Comparison of ENCODE assay signal across 10 cellular contexts in the genomic region with DNA sequence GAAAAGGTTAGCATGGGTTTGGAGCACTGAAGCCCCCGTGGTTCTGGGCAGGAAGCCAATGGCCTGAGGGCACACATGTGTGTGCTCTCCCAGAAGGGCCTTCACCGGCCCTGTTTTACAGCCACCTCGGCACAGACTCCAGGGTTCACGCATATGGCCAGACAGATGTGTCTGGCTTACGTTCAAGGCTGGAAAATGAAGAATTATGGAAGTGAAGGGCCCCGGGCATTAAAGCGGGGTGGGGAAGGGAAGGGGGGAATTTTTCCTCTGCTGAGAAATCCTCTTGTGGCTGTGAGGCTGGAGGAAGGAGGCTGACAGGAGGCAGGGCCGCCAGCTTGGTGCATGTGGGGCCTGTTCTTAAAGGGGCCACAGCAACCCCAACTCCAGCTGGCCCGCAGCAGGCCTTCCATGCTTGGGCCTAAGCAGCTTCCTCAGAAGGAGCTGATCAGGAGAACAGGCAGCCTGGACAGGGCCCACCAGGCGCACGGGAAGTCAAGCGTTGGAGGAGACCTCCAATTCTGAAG. TPM values are rescaled to one million over a fixed set of nuclear protein-coding genes. Genes with fewer than 3 reads are reported as not detected.
A peak's percentile ranks its signal among the peaks of the same experiment; 100 is the strongest.
DNase-seq lines count a peak whose midpoint lies in the region; ATAC-seq, FAIRE-seq and TF ChIP-seq lines count a peak whose summit lies in the region.
"Had no signal": no experiment of that assay in that cellular context is flagged by ENCODE, and none has a peak within 500 bp of the region (broad histone marks: within the 10 kb centered on the region; RNA-seq: fewer than 3 reads in every experiment).

No MANE protein-coding gene starts in this region.

- H3K36me3 ChIP-seq in hepatocyte (replicated peaks; ENCODE audit: insufficient read depth, low read depth) (peaks cover 5% of the 10 kb centered on the region), kidney (ENCODE audit: control insufficient read depth in 1 of 2, insufficient read depth in 2 of 2, low read length in 2 of 2) (peaks cover 15 to 18% of the 10 kb centered on the region in 2 donors)

- no peaks in the 10 kb centered on the region for H3K9me2 ChIP-seq in hepatocyte (replicated peaks; ENCODE audit: insufficient read depth)

- 52% methylated on average over 12 of the region's 12 CpGs for WGBS in hepatocyte (ENCODE audit: low lambda C conversion rate, missing lambda C conversion rate)

- H3K9me3 Mint-ChIP-seq in stimulated activated effector memory CD8-positive, alpha-beta T cell treated with anti-CD3 and anti-CD28 coated beads, Interleukin-12 subunit alpha, Interleukin-12 subunit beta, amount 100 ng/mL, for 72 hours: no peaks in the 10 kb centered on the region

- H3K27me3 ChIP-seq in hepatocyte: no peaks in the 10 kb centered on the region

- ATAC-seq in stimulated activated effector memory CD8-positive, alpha-beta T cell treated with anti-CD3 and anti-CD28 coated beads, Interleukin-12 subunit alpha, Interleukin-12 subunit beta, amount 100 ng/mL, for 72 hours: no peak

- intact Hi-C loops in kidney (cut with DNase I): no loop called here

- no peak overlapping the region for H3K4me3 Mint-ChIP-seq in stimulated activated effector memory CD8-positive, alpha-beta T cell treated with anti-CD3 and anti-CD28 coated beads, Interleukin-12 subunit alpha, Interleukin-12 subunit beta, amount 100 ng/mL, for 72 hours
- H3K4me3 Mint-ChIP-seq: naive thymus-derived CD4-positive, alpha-beta T cell had no signal

- peaks cover 22% of the 10 kb centered on the region for H3K4me1 Mint-ChIP-seq in stimulated activated effector memory CD8-positive, alpha-beta T cell treated with anti-CD3 and anti-CD28 coated beads, Interleukin-12 subunit alpha, Interleukin-12 subunit beta, amount 100 ng/mL, for 72 hours

- no peaks in the 10 kb centered on the region for H3K9me3 ChIP-seq in hepatocyte (ENCODE audit: low read depth)
- no peaks in the 10 kb centered on the region for H3K9me3 ChIP-seq in kidney (ENCODE audit: control insufficient read depth in 1 of 2, low read length in 2 of 2)

- H3K4me2 ChIP-seq in hepatocyte: no peak overlapping the region

- H3K27ac Mint-ChIP-seq in stimulated activated effector memory CD8-positive, alpha-beta T cell treated with anti-CD3 and anti-CD28 coated beads, Interleukin-12 subunit alpha, Interleukin-12 subunit beta, amount 100 ng/mL, for 72 hours: peak overlapping the region; percentile 63

- H3K4me3 ChIP-seq in hepatocyte (no peak overlapping the region), kidney (ENCODE audit: low read length in 2 of 2) (no peak overlapping the region)

- FAIRE-seq in HTR-8/SVneo (lab: Jason Lieb, UNC): peak; percentile 13
- FAIRE-seq in kidney (lab: Jason Lieb, UNC): no peak

- peaks cover 78% of the 10 kb centered on the region for H3K36me3 Mint-ChIP-seq in stimulated activated effector memory CD8-positive, alpha-beta T cell treated with anti-CD3 and anti-CD28 coated beads, Interleukin-12 subunit alpha, Interleukin-12 subunit beta, amount 100 ng/mL, for 72 hours

- no peaks in the 10 kb centered on the region for H4K20me1 ChIP-seq in hepatocyte (ENCODE audit: insufficient read depth, poor library complexity, severe bottlenecking)

- no peak overlapping the region for H2AFZ ChIP-seq in hepatocyte

- no peak for TF ChIP-seq CTCF in hepatocyte (IDR thresholded peaks at IDR 0.05; ENCODE audit: poor library complexity)
- TF ChIP-seq CTCF in kidney (IDR thresholded peaks at IDR 0.05; ENCODE audit: borderline replicate concordance, extremely low read depth, insufficient read depth): no peak

- H3K27ac ChIP-seq in hepatocyte (peak overlapping the region; percentile 89), kidney (ENCODE audit: low read depth in 2 of 2, low read length in 2 of 2) (peak overlapping the region in 1 of 2 donors; percentile 43)

- no peaks in the 10 kb centered on the region for H3K79me2 ChIP-seq in hepatocyte

- H3K4me1 ChIP-seq in hepatocyte (ENCODE audit: insufficient read depth) (peaks cover 31% of the 10 kb centered on the region), kidney (ENCODE audit: control insufficient read depth in 1 of 2, insufficient read depth in 1 of 2, low read depth in 1 of 2, low read length in 2 of 2) (peaks cover 0 to 7% of the 10 kb centered on the region in 2 donors)

- H3K9ac ChIP-seq in kidney (ENCODE audit: low read length in 2 of 2): no peak overlapping the region

- no peak for DNase-seq in HTR-8/SVneo (ENCODE audit: insufficient read length, low spot score)
- peak; percentile 62 for DNase-seq in SK-N-DZ (ENCODE audit: low spot score)
- peak; percentile 63 for DNase-seq in hepatocyte (ENCODE audit: low spot score)
- no peak for DNase-seq in stimulated activated effector memory CD8-positive, alpha-beta T cell treated with anti-CD3 and anti-CD28 coated beads, Interleukin-12 subunit alpha, Interleukin-12 subunit beta, amount 100 ng/mL, for 72 hours (ENCODE audit: low spot score in 2 of 2)
- DNase-seq in GF-D8 (lab: John Stamatoyannopoulos, UW): no peak
- no peak for DNase-seq in kidney
- DNase-seq in NCI-H187 (lab: John Stamatoyannopoulos, UW): no peak
- DNase-seq: activated CD4-positive, CD25-positive, alpha-beta regulatory T cell treated with anti-CD3 and anti-CD28 coated beads, Interleukin-2, amount 50 U/mL, for 72 hours; naive thymus-derived CD4-positive, alpha-beta T cell; stimulated activated CD4-positive, alpha-beta T cell treated with anti-CD3 and anti-CD28 coated beads, Interleukin-2, amount 100 ng/mL, for 48 hours had no signal

RNA-seq across cellular contexts. Expression of a gene that starts 21.6 kb away (rescaled TPM):
- 0.89 and 4.4 TPM in 2 replicates for polyA plus RNA-seq in SK-N-DZ (2014; cell fraction: cytosol; rRNA removed)
- 9.0 and 14.7 TPM in 2 replicates for polyA plus RNA-seq in SK-N-DZ (2014; cell fraction: nucleus; rRNA removed)
- total RNA-seq in hepatocyte: 8.8 and 9.4 TPM in 2 replicates
- 8.2 and 10.2 TPM in 2 replicates for polyA plus RNA-seq in hepatocyte
- total RNA-seq in kidney: 13.0 TPM
- 2.7 TPM for polyA plus RNA-seq in kidney (ENCODE audit: insufficient read depth, low read depth, low replicate concordance)

RNA-seq across cellular contexts. Expression of a gene that starts 34.7 kb away (rescaled TPM):
- 40.6 and 46.7 TPM in 2 replicates for polyA plus RNA-seq in SK-N-DZ (2014; cell fraction: cytosol; rRNA removed)
- 28.2 and 44.6 TPM in 2 replicates for polyA plus RNA-seq in SK-N-DZ (2014; cell fraction: nucleus; rRNA removed)
- total RNA-seq in hepatocyte (49.2 and 56.4 TPM in 2 replicates), kidney (22.9 TPM)
- polyA plus RNA-seq in hepatocyte (72.5 and 72.7 TPM in 2 replicates), kidney (ENCODE audit: insufficient read depth, low read depth, low replicate concordance) (63.6 TPM)

RNA-seq across cellular contexts. Expression of a gene that starts 46.6 kb away (rescaled TPM):
- 48.4 and 48.9 TPM in 2 replicates for polyA plus RNA-seq in SK-N-DZ (2014; cell fraction: cytosol; rRNA removed)
- 129 and 146 TPM in 2 replicates for polyA plus RNA-seq in SK-N-DZ (2014; cell fraction: nucleus; rRNA removed)
- total RNA-seq in hepatocyte (26.2 and 27.8 TPM in 2 replicates), kidney (49.4 TPM)
- polyA plus RNA-seq in hepatocyte (45.2 and 49.0 TPM in 2 replicates), kidney (ENCODE audit: insufficient read depth, low read depth, low replicate concordance) (23.3 TPM)

RNA-seq across cellular contexts. Expression of a gene that starts 51.4 kb away (rescaled TPM):
- not detected in 2 replicates for polyA plus RNA-seq in SK-N-DZ (2014; cell fraction: cytosol; rRNA removed)
- polyA plus RNA-seq in SK-N-DZ (2014; cell fraction: nucleus; rRNA removed): 0.34 TPM in 1 of 2 replicates, not detected in the other
- 0.48 and 1.4 TPM in 2 replicates for total RNA-seq in hepatocyte
- polyA plus RNA-seq in hepatocyte: 0.53 and 0.97 TPM in 2 replicates
- total RNA-seq in kidney: 10.7 TPM
- polyA plus RNA-seq in kidney (ENCODE audit: insufficient read depth, low read depth, low replicate concordance): 2.0 TPM

Comparison
In these comparisons a context has a peak if more than half of its experiments do, and no peak if none do; other contexts are left out.
1. DNase-seq: peak in SK-N-DZ (single experiment) and hepatocyte (single experiment); none in HTR-8/SVneo (single experiment), stimulated activated effector memory CD8-positive, alpha-beta T cell treated with anti-CD3 and anti-CD28 coated beads, Interleukin-12 subunit alpha, Interleukin-12 subunit beta, amount 100 ng/mL, for 72 hours (0 of 2), GF-D8 (single experiment), kidney (single experiment) and NCI-H187 (0 of 2).